Comparison of ENCODE assay signal across 1 cellular context in genomic region chr16:89241187-89242003, GRCh38.
TF ChIP-seq lines count a peak whose summit lies in the region.

No MANE protein-coding gene starts in this region.

TF ChIP-seq in HepG2, 621 proteins besides CTCF, POLR2A, EP300 and RAD21 (continued from another document and continues in another):
- TF ChIP-seq GFI1 (CRISPR knock-in tag; IDR thresholded peaks at IDR 0.05; ENCODE audit: borderline replicate concordance) (peak; percentile 73; the same call in 1 of the 2 replicates), CC2D1A (CRISPR knock-in tag; IDR thresholded peaks at IDR 0.05) (no peak), PATZ1 (CRISPR knock-in tag; IDR thresholded peaks at IDR 0.05) (peak; percentile 82), BATF2 (CRISPR knock-in tag; IDR thresholded peaks at IDR 0.05) (no peak), ELK4 (CRISPR knock-in tag; IDR thresholded peaks at IDR 0.05; ENCODE audit: borderline replicate concordance) (peak; percentile 49; the same call in 1 of the 2 replicates), ZNF687 (CRISPR knock-in tag; IDR thresholded peaks at IDR 0.05) (peak; percentile 93), ZNF7 (CRISPR knock-in tag; IDR thresholded peaks at IDR 0.05) (no peak), IKZF1 (IDR thresholded peaks at IDR 0.05) (no peak), KLF9 (CRISPR knock-in tag; IDR thresholded peaks at IDR 0.05; ENCODE audit: low read depth) (no peak), ZMYM2 (CRISPR knock-in tag; IDR thresholded peaks at IDR 0.05) (0 out of 2 replicates have a peak, but pooled peaks have one; percentile 38), ZNF713 (CRISPR knock-in tag; IDR thresholded peaks at IDR 0.05) (0 out of 2 replicates have a peak, but pooled peaks have one; percentile 26), PAX8 (CRISPR knock-in tag; IDR thresholded peaks at IDR 0.05; ENCODE audit: borderline replicate concordance) (no peak), KDM4B (CRISPR knock-in tag; IDR thresholded peaks at IDR 0.05) (peak; percentile 55; the same call in 1 of the 2 replicates), ZNF569 (CRISPR knock-in tag; IDR thresholded peaks at IDR 0.05; ENCODE audit: borderline replicate concordance) (no peak), KLF13 (CRISPR knock-in tag; IDR thresholded peaks at IDR 0.05) (0 out of 2 replicates have a peak, but pooled peaks have one; percentile 61), ZXDC (CRISPR knock-in tag; IDR thresholded peaks at IDR 0.05) (no peak), MXD4 (CRISPR knock-in tag; IDR thresholded peaks at IDR 0.05) (no peak), ZNF639 (CRISPR knock-in tag; conservative IDR thresholded peaks at IDR 0.05) (peak; percentile 97), ZNF792 (CRISPR knock-in tag; IDR thresholded peaks at IDR 0.05) (peak; percentile 84), BORCS8-MEF2B (CRISPR knock-in tag; IDR thresholded peaks at IDR 0.05) (peak; percentile 85), ZSCAN25 (CRISPR knock-in tag; IDR thresholded peaks at IDR 0.05) (peak; percentile 88), NR2F1 (CRISPR knock-in tag; IDR thresholded peaks at IDR 0.05) (no peak), ZNF577 (CRISPR knock-in tag; IDR thresholded peaks at IDR 0.05; ENCODE audit: borderline replicate concordance, low read depth) (no peak), RELA (CRISPR knock-in tag; IDR thresholded peaks at IDR 0.05) (peak; percentile 76; the same call in 1 of the 2 replicates), DNMT3B (CRISPR knock-in tag; conservative IDR thresholded peaks at IDR 0.05) (no peak), YY1 (IDR thresholded peaks at IDR 0.05; ENCODE audit: insufficient read depth, insufficient replicate concordance, low read depth, low read length) (no peak), TEAD2 (CRISPR knock-in tag; IDR thresholded peaks at IDR 0.05) (no peak), NFKBIZ (CRISPR knock-in tag; IDR thresholded peaks at IDR 0.05) (peak; percentile 78; the same call in 1 of the 2 replicates), ZNF124 (CRISPR knock-in tag; IDR thresholded peaks at IDR 0.05) (peak; percentile 73; the same call in 1 of the 2 replicates), ZNF326 (CRISPR knock-in tag; IDR thresholded peaks at IDR 0.05; ENCODE audit: borderline replicate concordance) (no peak), ZNF768 (CRISPR knock-in tag; IDR thresholded peaks at IDR 0.05) (peak; percentile 87), PLSCR1 (CRISPR knock-in tag; IDR thresholded peaks at IDR 0.05; ENCODE audit: borderline replicate concordance) (no peak), ZNF850 (CRISPR knock-in tag; conservative IDR thresholded peaks at IDR 0.05) (no peak), BHLHE40 (IDR thresholded peaks at IDR 0.05; ENCODE audit: low read length) (no peak; the same call in 1 of the 2 replicates), ZNF788 (CRISPR knock-in tag; IDR thresholded peaks at IDR 0.05; ENCODE audit: borderline replicate concordance) (peak; percentile 87; the same call in 1 of the 2 replicates), ZBTB7B (CRISPR knock-in tag; IDR thresholded peaks at IDR 0.05) (peak; percentile 79; the same call in 1 of the 2 replicates), ZNF597 (CRISPR knock-in tag; IDR thresholded peaks at IDR 0.05) (no peak), ZNF296 (CRISPR knock-in tag; conservative IDR thresholded peaks at IDR 0.05) (no peak), ZNF44 (CRISPR knock-in tag; IDR thresholded peaks at IDR 0.05) (no peak), ISL2 (CRISPR knock-in tag; IDR thresholded peaks at IDR 0.05) (peak; percentile 88), ZNF660 (CRISPR knock-in tag; IDR thresholded peaks at IDR 0.05; ENCODE audit: borderline replicate concordance, low read depth) (no peak), CREB3 (CRISPR knock-in tag; IDR thresholded peaks at IDR 0.05) (0 out of 2 replicates have a peak, but pooled peaks have one; percentile 58), ARID3A (IDR thresholded peaks at IDR 0.05; ENCODE audit: low read depth, low read length) (no peak), POGK (CRISPR knock-in tag; conservative IDR thresholded peaks at IDR 0.05) (peak; percentile 54; the same call in 1 of the 2 replicates), SYNCRIP (IDR thresholded peaks at IDR 0.05; ENCODE audit: insufficient read depth, low read depth, low read length) (no peak), ZNF83 (CRISPR knock-in tag; IDR thresholded peaks at IDR 0.05; ENCODE audit: borderline replicate concordance) (no peak), ZNF883 (CRISPR knock-in tag; IDR thresholded peaks at IDR 0.05; ENCODE audit: not compliant biosample characterization) (peak; percentile 71)
